2 cellular contexts compared by ENCODE assay signal in the genomic region with DNA sequence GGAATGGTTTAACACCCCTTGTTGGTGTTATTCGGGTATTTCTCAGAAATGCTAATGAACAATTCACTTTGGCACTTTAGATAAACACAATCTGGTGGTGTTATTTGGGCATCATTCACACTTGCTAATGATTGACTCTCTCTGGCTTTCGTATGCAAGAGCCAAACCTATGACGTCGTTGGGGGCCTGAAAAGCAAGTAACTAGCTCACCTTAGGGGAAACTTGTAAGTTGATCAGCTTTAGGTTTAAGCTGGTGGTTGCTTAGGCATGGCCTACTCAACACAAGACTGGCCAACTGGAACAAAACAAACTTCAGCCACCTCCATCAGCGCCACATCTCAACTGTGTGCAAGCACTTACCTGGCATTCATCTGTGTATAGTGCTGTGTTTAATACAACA.
TF ChIP-seq lines count a peak whose summit lies in the region.

No MANE protein-coding gene starts in this region.

TF ChIP-seq in GM23338, 12 proteins besides CTCF, POLR2A, EP300 and RAD21:
- peak; percentile 59 for TF ChIP-seq CREB1 (CRISPR knock-in tag; IDR thresholded peaks at IDR 0.05; ENCODE audit: low read depth)
- TF ChIP-seq, protein P1, sequence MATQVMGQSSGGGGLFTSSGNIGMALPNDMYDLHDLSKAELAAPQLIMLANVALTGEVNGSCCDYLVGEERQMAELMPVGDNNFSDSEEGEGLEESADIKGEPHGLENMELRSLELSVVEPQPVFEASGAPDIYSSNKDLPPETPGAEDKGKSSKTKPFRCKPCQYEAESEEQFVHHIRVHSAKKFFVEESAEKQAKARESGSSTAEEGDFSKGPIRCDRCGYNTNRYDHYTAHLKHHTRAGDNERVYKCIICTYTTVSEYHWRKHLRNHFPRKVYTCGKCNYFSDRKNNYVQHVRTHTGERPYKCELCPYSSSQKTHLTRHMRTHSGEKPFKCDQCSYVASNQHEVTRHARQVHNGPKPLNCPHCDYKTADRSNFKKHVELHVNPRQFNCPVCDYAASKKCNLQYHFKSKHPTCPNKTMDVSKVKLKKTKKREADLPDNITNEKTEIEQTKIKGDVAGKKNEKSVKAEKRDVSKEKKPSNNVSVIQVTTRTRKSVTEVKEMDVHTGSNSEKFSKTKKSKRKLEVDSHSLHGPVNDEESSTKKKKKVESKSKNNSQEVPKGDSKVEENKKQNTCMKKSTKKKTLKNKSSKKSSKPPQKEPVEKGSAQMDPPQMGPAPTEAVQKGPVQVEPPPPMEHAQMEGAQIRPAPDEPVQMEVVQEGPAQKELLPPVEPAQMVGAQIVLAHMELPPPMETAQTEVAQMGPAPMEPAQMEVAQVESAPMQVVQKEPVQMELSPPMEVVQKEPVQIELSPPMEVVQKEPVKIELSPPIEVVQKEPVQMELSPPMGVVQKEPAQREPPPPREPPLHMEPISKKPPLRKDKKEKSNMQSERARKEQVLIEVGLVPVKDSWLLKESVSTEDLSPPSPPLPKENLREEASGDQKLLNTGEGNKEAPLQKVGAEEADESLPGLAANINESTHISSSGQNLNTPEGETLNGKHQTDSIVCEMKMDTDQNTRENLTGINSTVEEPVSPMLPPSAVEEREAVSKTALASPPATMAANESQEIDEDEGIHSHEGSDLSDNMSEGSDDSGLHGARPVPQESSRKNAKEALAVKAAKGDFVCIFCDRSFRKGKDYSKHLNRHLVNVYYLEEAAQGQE (IDR thresholded peaks at IDR 0.05; ENCODE audit: unreplicated experiment), result no peak

TF ChIP-seq in H1, 55 proteins besides CTCF, POLR2A, EP300 and RAD21 (continued from another document):
- no peak for TF ChIP-seq GABPA (IDR thresholded peaks at IDR 0.05; ENCODE audit: borderline replicate concordance, insufficient read depth, low read length)
- TF ChIP-seq, protein P2, sequence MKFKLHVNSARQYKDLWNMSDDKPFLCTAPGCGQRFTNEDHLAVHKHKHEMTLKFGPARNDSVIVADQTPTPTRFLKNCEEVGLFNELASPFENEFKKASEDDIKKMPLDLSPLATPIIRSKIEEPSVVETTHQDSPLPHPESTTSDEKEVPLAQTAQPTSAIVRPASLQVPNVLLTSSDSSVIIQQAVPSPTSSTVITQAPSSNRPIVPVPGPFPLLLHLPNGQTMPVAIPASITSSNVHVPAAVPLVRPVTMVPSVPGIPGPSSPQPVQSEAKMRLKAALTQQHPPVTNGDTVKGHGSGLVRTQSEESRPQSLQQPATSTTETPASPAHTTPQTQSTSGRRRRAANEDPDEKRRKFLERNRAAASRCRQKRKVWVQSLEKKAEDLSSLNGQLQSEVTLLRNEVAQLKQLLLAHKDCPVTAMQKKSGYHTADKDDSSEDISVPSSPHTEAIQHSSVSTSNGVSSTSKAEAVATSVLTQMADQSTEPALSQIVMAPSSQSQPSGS (IDR thresholded peaks at IDR 0.05; ENCODE audit: low read length), result 0 out of 2 replicates have a peak, but pooled peaks have one; percentile 43
- TF ChIP-seq HDAC2 (IDR thresholded peaks at IDR 0.05; ENCODE audit: borderline replicate concordance in 1 of 2, low read depth in 2 of 2, low read length in 2 of 2), result no peak
